Comparison of ENCODE assay signal across 9 cellular contexts in the genomic region with DNA sequence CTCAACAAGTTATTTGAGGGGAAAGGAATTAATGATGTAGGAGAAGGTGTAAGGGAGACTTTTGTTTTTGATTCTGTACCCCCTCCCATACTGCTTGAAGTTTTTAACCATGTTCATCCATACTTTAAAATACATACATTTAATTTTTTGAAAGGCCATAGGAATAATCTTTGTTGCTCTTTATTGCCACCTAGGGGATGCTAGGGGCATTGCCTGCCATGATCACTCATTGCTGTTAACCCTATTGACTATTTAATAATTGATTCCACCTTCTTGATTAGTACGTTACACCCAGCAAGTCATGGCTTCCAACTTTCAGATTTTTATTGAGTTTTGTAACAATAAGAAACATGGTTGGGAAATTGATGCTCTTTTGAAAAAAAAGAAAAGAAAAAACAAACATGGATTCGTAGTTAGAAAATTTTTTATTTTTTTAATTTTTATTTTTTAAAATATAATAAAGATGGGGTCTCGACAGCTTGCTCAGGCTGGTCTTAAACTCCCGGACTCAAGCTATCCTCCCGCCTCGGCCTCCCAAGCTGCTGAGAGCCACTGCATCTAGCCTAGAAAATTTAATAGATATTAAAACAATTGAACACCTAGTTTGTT. TPM values are rescaled to one million over a fixed set of nuclear protein-coding genes. Genes with fewer than 3 reads are reported as not detected.
DNase-seq lines count a peak whose midpoint lies in the region; ATAC-seq, FAIRE-seq and TF ChIP-seq lines count a peak whose summit lies in the region.
"Had no signal": no experiment of that assay in that cellular context is flagged by ENCODE, and none has a peak within 500 bp of the region (broad histone marks: within the 10 kb centered on the region; RNA-seq: fewer than 3 reads in every experiment).

No MANE protein-coding gene starts in this region.

- no peaks in the 10 kb centered on the region for H3K27me3 ChIP-seq in CD8-positive, alpha-beta memory T cell (ENCODE audit: insufficient read depth, low read length, poor library complexity, severe bottlenecking)
- H3K27me3 ChIP-seq: SJCRH30 had no signal

- H3K4me3 ChIP-seq in CD8-positive, alpha-beta memory T cell (ENCODE audit: low read length): no peak overlapping the region
- H3K4me3 ChIP-seq in foreskin fibroblast (ENCODE audit: low read depth in 1 of 2, low read length in 2 of 2): no peak overlapping the region
- H3K4me3 ChIP-seq: SJCRH30 had no signal

- peak overlapping the region in 2 of 8 donors; percentile 3 to 41 for H3K27ac Mint-ChIP-seq in CD8-positive, alpha-beta memory T cell

- peaks cover 7 to 13% (median 9%) of the 10 kb centered on the region in 3 donors for H3K4me1 Mint-ChIP-seq in CD8-positive, alpha-beta memory T cell

- CTCF ChIA-PET in CD8-positive, alpha-beta memory T cell (lab: Charles Lee): interaction anchor here (0.9 to 1.5 kb wide), 2 partner anchors 9 kb away, joined by 3 to 9 read pairs; a partner anchor contains a TSS

- DNase-seq in CD8-positive, alpha-beta memory T cell: peak; percentile 15 to 60 (median 43)
- DNase-seq in GM19239 (ENCODE audit: insufficient read length, low spot score) (no peak), NCI-H2227 (lab: John Stamatoyannopoulos, UW; ENCODE audit: unreplicated experiment) (peak; percentile 29), activated T-cell treated with anti-CD3 and anti-CD28 coated beads for 24 hours (ENCODE audit: low read depth) (peak; percentile 25), foreskin fibroblast (peak in 1 of 2 donors; percentile 57)
- DNase-seq in stimulated activated CD4-positive, alpha-beta T cell treated with anti-CD3 and anti-CD28 coated beads, Interleukin-15, amount 100 ng/mL, for 24 hours: peak; percentile 55

- H3K36me3 Mint-ChIP-seq in CD8-positive, alpha-beta memory T cell: peaks cover 0 to 1% (median 0%) of the 10 kb centered on the region in 3 donors

- no peaks in the 10 kb centered on the region for H3K4me1 ChIP-seq in CD8-positive, alpha-beta memory T cell (ENCODE audit: insufficient read depth, low read length)
- H3K4me1 ChIP-seq: SJCRH30 had no signal

- FAIRE-seq in GM19239 (lab: Jason Lieb, UNC): peak; percentile 76

- peaks cover 2 to 6% of the 10 kb centered on the region in 2 donors for H3K27me3 Mint-ChIP-seq in CD8-positive, alpha-beta memory T cell

- POLR2A ChIA-PET in CD8-positive, alpha-beta memory T cell (lab: Charles Lee): no interaction called here

- no peaks in the 10 kb centered on the region for H3K36me3 ChIP-seq in CD8-positive, alpha-beta memory T cell (ENCODE audit: insufficient read depth, low read length)
- H3K36me3 ChIP-seq: SJCRH30 had no signal

- H3K9me3 Mint-ChIP-seq in CD8-positive, alpha-beta memory T cell: peaks cover 0 to 2% (median 1%) of the 10 kb centered on the region in 5 donors

- peak overlapping the region in 2 of 7 donors; percentile 24 to 51 for H3K4me3 Mint-ChIP-seq in CD8-positive, alpha-beta memory T cell

- H3K27ac ChIP-seq in CD8-positive, alpha-beta memory T cell (ENCODE audit: low read depth, low read length): no peak overlapping the region
- H3K27ac ChIP-seq: SJCRH30 had no signal

- ATAC-seq in HG03442 (IDR thresholded peaks at IDR 0.05; ENCODE audit: unreplicated experiment) (no peak), HG03378 (IDR thresholded peaks at IDR 0.05; ENCODE audit: unreplicated experiment) (no peak)

- H3K9me3 ChIP-seq in CD8-positive, alpha-beta memory T cell (ENCODE audit: low read length): no peaks in the 10 kb centered on the region
- H3K9me3 ChIP-seq: SJCRH30 had no signal

- TF ChIP-seq CTCF in foreskin fibroblast (IDR thresholded peaks at IDR 0.05; ENCODE audit: low read depth, low read length): peak; percentile 96

RNA-seq across cellular contexts. Expression of a gene that starts 8.5 kb away (rescaled TPM):
- 10 to 100 TPM; 27.2 to 30.8 TPM for total RNA-seq in CD8-positive, alpha-beta memory T cell
- polyA plus RNA-seq in CD8-positive, alpha-beta memory T cell: 32.0 TPM
